8 cellular contexts compared by ENCODE assay signal in the genomic region with DNA sequence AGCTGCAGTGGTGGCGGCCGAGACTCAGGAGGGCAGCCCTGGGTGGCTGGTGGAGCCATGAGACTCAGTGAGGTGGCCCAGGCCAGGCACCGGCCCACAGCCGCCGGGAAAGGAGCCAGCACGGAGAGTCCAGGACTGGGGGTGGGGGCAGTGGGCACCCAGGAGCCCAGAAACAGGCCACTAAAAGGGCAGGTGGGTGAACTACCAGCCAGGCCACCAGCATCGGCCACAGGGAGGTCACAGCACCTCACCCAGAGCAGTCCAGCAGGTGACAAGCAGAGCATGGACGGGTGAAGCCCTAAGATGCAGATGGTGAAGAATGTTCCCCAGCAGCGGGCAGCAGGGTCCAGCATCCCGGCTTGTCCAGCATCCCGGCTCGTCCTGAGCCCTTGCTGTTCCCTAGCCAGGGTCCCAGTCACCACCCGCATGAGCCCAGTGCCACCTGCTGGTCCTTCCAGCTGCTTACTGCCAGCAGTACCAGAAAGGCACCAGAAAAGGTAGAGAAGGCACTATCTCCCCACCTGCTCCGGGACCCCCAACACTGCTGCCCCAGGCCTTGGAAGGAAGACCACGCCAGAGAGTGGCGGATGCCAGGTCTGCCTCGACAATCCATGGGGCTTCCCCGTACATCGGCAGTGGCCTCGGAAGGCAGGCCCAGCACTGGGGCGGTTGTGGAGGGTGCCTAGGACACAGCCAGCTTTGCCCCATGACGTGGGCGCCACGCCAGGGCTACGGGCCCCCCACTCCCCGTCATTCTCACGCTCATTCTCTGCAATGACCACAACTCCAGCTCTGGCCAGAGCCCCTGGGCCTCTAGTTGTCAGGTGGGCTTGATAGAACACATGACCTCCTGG. TPM values are rescaled to one million over a fixed set of nuclear protein-coding genes. Genes with fewer than 3 reads are reported as not detected.
DNase-seq lines count a peak whose midpoint lies in the region; ATAC-seq and TF ChIP-seq lines count a peak whose summit lies in the region.

No MANE protein-coding gene starts in this region.

- H3K4me3 ChIP-seq in NB4 (ENCODE audit: low read depth, low read length) (peak overlapping the region; percentile 84), WI38 (ENCODE audit: low read depth, low read length) (peak overlapping the region; percentile 85), choroid plexus epithelial cell (ENCODE audit: low read depth, low read length) (peak overlapping the region; percentile 21)

- intact Hi-C loops in left colon (cut with DNase I, micrococcal nuclease) = no loop called here

- DNase-seq in NCI-H345 (lab: John Stamatoyannopoulos, UW) (peak; percentile 53), NCI-H345 treated with DMSO at 0.1 percent for 48 hours (lab: John Stamatoyannopoulos, UW; ENCODE audit: unreplicated experiment) (no peak), NB4 (ENCODE audit: low read depth) (peak; percentile 67), choroid plexus epithelial cell (ENCODE audit: low read depth) (peak; percentile 77), left colon (peak; percentile 74 to 84)
- DNase-seq in stimulated activated CD4-positive, alpha-beta T cell treated with anti-CD3 and anti-CD28 coated beads, Interleukin-4, amount 100 ng/mL, for 4 hours = peak; percentile 41 to 58

- TF ChIP-seq CTCF in NB4 (IDR thresholded peaks at IDR 0.05; ENCODE audit: low read depth, low read length) = peak; percentile 69
- peak; percentile 77; the same call in 1 of the 2 replicates for TF ChIP-seq CTCF in WI38 (IDR thresholded peaks at IDR 0.05; ENCODE audit: low read depth, low read length)
- peak; percentile 81 for TF ChIP-seq CTCF in choroid plexus epithelial cell (conservative IDR thresholded peaks at IDR 0.05; ENCODE audit: low read depth, low read length)

- peak; percentile 33 for ATAC-seq in left colon
- ATAC-seq in HG03571 (IDR thresholded peaks at IDR 0.05; ENCODE audit: unreplicated experiment) = no peak

- TF ChIP-seq POLR2A in NB4 (IDR thresholded peaks at IDR 0.05; ENCODE audit: extremely low read depth, insufficient read length) = no peak

RNA-seq across cellular contexts. Expression of gene CENPX, which starts 1.6 kb away (rescaled TPM):
- 100 to 1,000 TPM in 1 of 2 donors, 10 to 100 TPM in 1; 83.3 to 127 TPM for total RNA-seq in left colon

RNA-seq across cellular contexts. Expression of gene LRRC45, which starts 2.0 kb away (rescaled TPM):
- total RNA-seq in left colon = 10 to 100 TPM; 14.2 to 20.8 TPM

RNA-seq across cellular contexts. Expression of gene RAC3, which starts 10.4 kb away (rescaled TPM):
- 1 to 10 TPM; 4.2 to 9.0 TPM for total RNA-seq in left colon

RNA-seq across cellular contexts. Expression of gene DCXR, which starts 16.4 kb away (rescaled TPM):
- 100 to 1,000 TPM; 111 to 137 TPM for total RNA-seq in left colon

RNA-seq across cellular contexts. Expression of gene RFNG, which starts 30.5 kb away (rescaled TPM):
- total RNA-seq in left colon = 10 to 100 TPM; 31.5 to 32.3 TPM

Comparison
In these comparisons a context has a peak if more than half of its experiments do, and no peak if none do; other contexts are left out.
1. H3K4me3 ChIP-seq: peak in every context shown above with its lines; median percentile 85 in WI38; 84 in NB4; 21 in choroid plexus epithelial cell.